Comparison of ENCODE assay signal across 25 cellular contexts in genomic region chr18:25873833-25874232, GRCh38.
"Had no signal": no experiment of that assay in that cellular context is flagged by ENCODE, and none has a peak within 500 bp of the region (broad histone marks: within the 10 kb centered on the region; RNA-seq: fewer than 3 reads in every experiment).

No MANE protein-coding gene starts in this region.

- DNase-seq: activated CD4-positive, alpha-beta memory T cell treated with anti-CD3 and anti-CD28 coated beads, Interleukin-2, amount 10 ng/mL, durations not matched to agents 7 days and 5 days; activated CD4-positive, alpha-beta T cell treated with anti-CD3 and anti-CD28 coated beads for 1 hour; activated CD4-positive, alpha-beta T cell treated with anti-CD3 and anti-CD28 coated beads, Interleukin-2, amount 10 ng/mL, durations not matched to agents 7 days and 5 days; activated naive CD8-positive, alpha-beta T cell treated with anti-CD3 and anti-CD28 coated beads, Interleukin-2, amount 50 U/mL, for 24 hours; activated T-cell treated with anti-CD3 and anti-CD28 coated beads, Interleukin-2, amount 50 U/mL, for 48 hours; cerebellar nuclear complex; dorsolateral prefrontal cortex; effector memory CD4-positive, alpha-beta T cell; heart left ventricle; hypothalamus; immature natural killer cell; natural killer cell; occipital lobe; psoas muscle; stimulated activated CD4-positive, alpha-beta T cell treated with anti-CD3 and anti-CD28 coated beads, Interleukin-15, amount 100 ng/mL, for 24 hours; stimulated activated naive CD4-positive, alpha-beta T cell; T-helper 9 cell had no signal

- H3K4me1 ChIP-seq: foreskin keratinocyte, parathyroid adenoma, psoas muscle, tibial nerve had no signal

- H3K27ac ChIP-seq: cardiac muscle cell, coronary artery, dorsolateral prefrontal cortex, foreskin keratinocyte, heart left ventricle, neural progenitor cell, parathyroid adenoma, psoas muscle, tibial nerve had no signal

- H2AFZ ChIP-seq: neural progenitor cell, parathyroid adenoma had no signal

- ATAC-seq: activated naive CD8-positive, alpha-beta T cell treated with anti-CD3 and anti-CD28 coated beads, Interleukin-2, amount 50 U/mL, for 24 hours; foreskin keratinocyte; heart left ventricle; natural killer cell; psoas muscle; WTC11 had no signal

- H3K36me3 ChIP-seq: cardiac muscle cell, heart left ventricle, neural progenitor cell, tibial nerve had no signal

- H3K79me2 ChIP-seq: parathyroid adenoma had no signal

- H3K4me2 ChIP-seq: neural progenitor cell, smooth muscle cell had no signal

- H3K4me3 ChIP-seq: cardiac muscle cell, coronary artery, dorsolateral prefrontal cortex, heart left ventricle, neural progenitor cell, psoas muscle, smooth muscle cell, tibial nerve had no signal

- H3K9ac ChIP-seq: neural progenitor cell, parathyroid adenoma had no signal

- H3K27me3 ChIP-seq: cardiac muscle cell, foreskin keratinocyte, neural progenitor cell, tibial nerve had no signal

- H3K9me3 ChIP-seq: psoas muscle had no signal
